In genomic region chr20:57392512-57393271, GRCh38 we compare ENCODE assay signal across 8 cellular contexts. TPM values are rescaled to one million over a fixed set of nuclear protein-coding genes. Genes with fewer than 3 reads are reported as not detected.
DNase-seq lines count a peak whose midpoint lies in the region; ATAC-seq and TF ChIP-seq lines count a peak whose summit lies in the region.

No MANE protein-coding gene starts in this region.

- TF ChIP-seq CTCF in hepatocyte (IDR thresholded peaks at IDR 0.05; ENCODE audit: poor library complexity): no peak

- peak; percentile 21 for ATAC-seq in GM21381 (IDR thresholded peaks at IDR 0.05; ENCODE audit: unreplicated experiment)

- no peaks in the 10 kb centered on the region for H3K9me3 ChIP-seq in hepatocyte (ENCODE audit: low read depth)

- no peaks in the 10 kb centered on the region for H3K9me2 ChIP-seq in hepatocyte (replicated peaks; ENCODE audit: insufficient read depth)

- peak overlapping the region; percentile 29 for H3K4me3 ChIP-seq in hepatocyte

- 77% methylated on average over 31 of the region's 33 CpGs for WGBS in hepatocyte (ENCODE audit: low lambda C conversion rate, missing lambda C conversion rate)

- H3K27me3 ChIP-seq in hepatocyte: no peaks in the 10 kb centered on the region

- H3K79me2 ChIP-seq in hepatocyte: peaks cover 3% of the 10 kb centered on the region

- DNase-seq in RPMI8226 (peak; percentile 80), hepatocyte (ENCODE audit: low spot score) (no peak), EL (no peak), NCI-H1694 (lab: John Stamatoyannopoulos, UW) (no peak), SKM-1 treated with dmso at 0.1 percent for 144 hours (lab: John Stamatoyannopoulos, UW; ENCODE audit: unreplicated experiment) (no peak)
- peak; percentile 73 for DNase-seq in activated naive CD4-positive, alpha-beta T cell treated with anti-CD3 and anti-CD28 coated beads, Interleukin-2, amount 50 U/mL, for 16 hours
- DNase-seq in stimulated activated CD4-positive, alpha-beta T cell treated with anti-CD3 and anti-CD28 coated beads, Interleukin-15, amount 100 ng/mL, for 24 hours: peak; percentile 82

- no peak overlapping the region for H2AFZ ChIP-seq in hepatocyte

- H3K4me2 ChIP-seq in hepatocyte: peak overlapping the region; percentile 95

- peaks cover 18% of the 10 kb centered on the region for H3K4me1 ChIP-seq in hepatocyte (ENCODE audit: insufficient read depth)

- no peak overlapping the region for H3K27ac ChIP-seq in hepatocyte

- H4K20me1 ChIP-seq in hepatocyte (ENCODE audit: insufficient read depth, poor library complexity, severe bottlenecking): no peaks in the 10 kb centered on the region

- H3K36me3 ChIP-seq in hepatocyte (replicated peaks; ENCODE audit: insufficient read depth, low read depth): no peaks in the 10 kb centered on the region

RNA-seq across cellular contexts. Expression of gene RBM38, which starts 1.5 kb away (rescaled TPM):
- 16.1 and 18.1 TPM in 2 replicates for total RNA-seq in hepatocyte
- polyA plus RNA-seq in hepatocyte: 15.6 and 19.6 TPM in 2 replicates

RNA-seq across cellular contexts. Expression of gene RAE1, which starts 41.6 kb away (rescaled TPM):
- 26.9 and 35.8 TPM in 2 replicates for total RNA-seq in hepatocyte
- 36.3 and 43.3 TPM in 2 replicates for polyA plus RNA-seq in hepatocyte

Comparison
In these comparisons a context has a peak if more than half of its experiments do, and no peak if none do; other contexts are left out.
1. DNase-seq: peak in RPMI8226 (single experiment), activated naive CD4-positive, alpha-beta T cell treated with anti-CD3 and anti-CD28 coated beads, Interleukin-2, amount 50 U/mL, for 16 hours (single experiment) and stimulated activated CD4-positive, alpha-beta T cell treated with anti-CD3 and anti-CD28 coated beads, Interleukin-15, amount 100 ng/mL, for 24 hours (single experiment); none in hepatocyte (single experiment), EL (single experiment), NCI-H1694 (single experiment) and SKM-1 treated with dmso at 0.1 percent for 144 hours (single experiment).